Comparison of ENCODE assay signal across 2 cellular contexts in the genomic region with DNA sequence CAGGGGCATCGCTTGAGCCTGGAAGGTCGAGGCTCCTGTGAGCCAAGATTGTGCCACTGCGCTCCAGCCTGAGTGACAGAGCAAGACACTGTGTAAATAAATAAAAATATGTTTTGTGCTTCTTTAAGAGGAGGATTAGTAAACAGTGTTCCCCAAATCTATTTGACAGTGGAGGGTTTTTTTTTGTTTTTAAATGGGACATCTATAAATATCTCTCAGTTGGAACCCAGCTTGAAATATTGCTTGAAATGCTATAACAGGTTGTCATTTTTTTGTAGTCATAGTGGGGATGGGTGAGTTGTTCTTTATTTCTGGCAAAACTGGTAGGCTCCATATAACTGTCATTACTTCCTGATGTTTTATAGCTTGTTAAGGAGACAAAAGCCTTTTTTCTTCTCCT.
TF ChIP-seq lines count a peak whose summit lies in the region.

No MANE protein-coding gene starts in this region.

TF ChIP-seq in HEK293, 187 proteins besides CTCF, POLR2A, EP300 and RAD21:
- TF ChIP-seq, protein P1, sequence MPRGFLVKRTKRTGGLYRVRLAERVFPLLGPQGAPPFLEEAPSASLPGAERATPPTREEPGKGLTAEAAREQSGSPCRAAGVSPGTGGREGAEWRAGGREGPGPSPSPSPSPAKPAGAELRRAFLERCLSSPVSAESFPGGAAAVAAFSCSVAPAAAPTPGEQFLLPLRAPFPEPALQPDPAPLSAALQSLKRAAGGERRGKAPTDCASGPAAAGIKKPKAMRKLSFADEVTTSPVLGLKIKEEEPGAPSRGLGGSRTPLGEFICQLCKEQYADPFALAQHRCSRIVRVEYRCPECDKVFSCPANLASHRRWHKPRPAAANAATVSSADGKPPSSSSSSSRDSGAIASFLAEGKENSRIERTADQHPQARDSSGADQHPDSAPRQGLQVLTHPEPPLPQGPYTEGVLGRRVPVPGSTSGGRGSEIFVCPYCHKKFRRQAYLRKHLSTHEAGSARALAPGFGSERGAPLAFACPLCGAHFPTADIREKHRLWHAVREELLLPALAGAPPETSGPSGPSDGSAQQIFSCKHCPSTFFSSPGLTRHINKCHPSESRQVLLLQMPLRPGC (tag by site-specific recombination; IDR thresholded peaks at IDR 0.05) = no peak
- TF ChIP-seq, protein P2, sequence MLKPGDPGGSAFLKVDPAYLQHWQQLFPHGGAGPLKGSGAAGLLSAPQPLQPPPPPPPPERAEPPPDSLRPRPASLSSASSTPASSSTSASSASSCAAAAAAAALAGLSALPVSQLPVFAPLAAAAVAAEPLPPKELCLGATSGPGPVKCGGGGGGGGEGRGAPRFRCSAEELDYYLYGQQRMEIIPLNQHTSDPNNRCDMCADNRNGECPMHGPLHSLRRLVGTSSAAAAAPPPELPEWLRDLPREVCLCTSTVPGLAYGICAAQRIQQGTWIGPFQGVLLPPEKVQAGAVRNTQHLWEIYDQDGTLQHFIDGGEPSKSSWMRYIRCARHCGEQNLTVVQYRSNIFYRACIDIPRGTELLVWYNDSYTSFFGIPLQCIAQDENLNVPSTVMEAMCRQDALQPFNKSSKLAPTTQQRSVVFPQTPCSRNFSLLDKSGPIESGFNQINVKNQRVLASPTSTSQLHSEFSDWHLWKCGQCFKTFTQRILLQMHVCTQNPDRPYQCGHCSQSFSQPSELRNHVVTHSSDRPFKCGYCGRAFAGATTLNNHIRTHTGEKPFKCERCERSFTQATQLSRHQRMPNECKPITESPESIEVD (tag by site-specific recombination; IDR thresholded peaks at IDR 0.05) = peak; percentile 67

TF ChIP-seq in GM12878, 131 proteins besides CTCF, POLR2A, EP300 and RAD21 (continued from another document):
- TF ChIP-seq, protein P3, sequence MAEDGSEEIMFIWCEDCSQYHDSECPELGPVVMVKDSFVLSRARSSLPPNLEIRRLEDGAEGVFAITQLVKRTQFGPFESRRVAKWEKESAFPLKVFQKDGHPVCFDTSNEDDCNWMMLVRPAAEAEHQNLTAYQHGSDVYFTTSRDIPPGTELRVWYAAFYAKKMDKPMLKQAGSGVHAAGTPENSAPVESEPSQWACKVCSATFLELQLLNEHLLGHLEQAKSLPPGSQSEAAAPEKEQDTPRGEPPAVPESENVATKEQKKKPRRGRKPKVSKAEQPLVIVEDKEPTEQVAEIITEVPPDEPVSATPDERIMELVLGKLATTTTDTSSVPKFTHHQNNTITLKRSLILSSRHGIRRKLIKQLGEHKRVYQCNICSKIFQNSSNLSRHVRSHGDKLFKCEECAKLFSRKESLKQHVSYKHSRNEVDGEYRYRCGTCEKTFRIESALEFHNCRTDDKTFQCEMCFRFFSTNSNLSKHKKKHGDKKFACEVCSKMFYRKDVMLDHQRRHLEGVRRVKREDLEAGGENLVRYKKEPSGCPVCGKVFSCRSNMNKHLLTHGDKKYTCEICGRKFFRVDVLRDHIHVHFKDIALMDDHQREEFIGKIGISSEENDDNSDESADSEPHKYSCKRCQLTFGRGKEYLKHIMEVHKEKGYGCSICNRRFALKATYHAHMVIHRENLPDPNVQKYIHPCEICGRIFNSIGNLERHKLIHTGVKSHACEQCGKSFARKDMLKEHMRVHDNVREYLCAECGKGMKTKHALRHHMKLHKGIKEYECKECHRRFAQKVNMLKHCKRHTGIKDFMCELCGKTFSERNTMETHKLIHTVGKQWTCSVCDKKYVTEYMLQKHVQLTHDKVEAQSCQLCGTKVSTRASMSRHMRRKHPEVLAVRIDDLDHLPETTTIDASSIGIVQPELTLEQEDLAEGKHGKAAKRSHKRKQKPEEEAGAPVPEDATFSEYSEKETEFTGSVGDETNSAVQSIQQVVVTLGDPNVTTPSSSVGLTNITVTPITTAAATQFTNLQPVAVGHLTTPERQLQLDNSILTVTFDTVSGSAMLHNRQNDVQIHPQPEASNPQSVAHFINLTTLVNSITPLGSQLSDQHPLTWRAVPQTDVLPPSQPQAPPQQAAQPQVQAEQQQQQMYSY (CRISPR knock-in tag; IDR thresholded peaks at IDR 0.05) = no peak
- TF ChIP-seq SRF (IDR thresholded peaks at IDR 0.05; ENCODE audit: low read depth in 2 of 2, low read length in 2 of 2) (no peak), SUPT20H (IDR thresholded peaks at IDR 0.05; ENCODE audit: borderline replicate concordance, control insufficient read depth, low read depth, low read length) (no peak), TAF1 (IDR thresholded peaks at IDR 0.05; ENCODE audit: borderline replicate concordance, low read depth, low read length) (no peak), EED (IDR thresholded peaks at IDR 0.05; ENCODE audit: low read depth) (no peak), MEF2B (IDR thresholded peaks at IDR 0.05; ENCODE audit: partially characterized antibody, poor library complexity, severe bottlenecking) (no peak), CBFB (IDR thresholded peaks at IDR 0.05; ENCODE audit: low read depth) (no peak), JUND (IDR thresholded peaks at IDR 0.05; ENCODE audit: low read depth, low read length) (no peak), CBX3 (IDR thresholded peaks at IDR 0.05; ENCODE audit: borderline replicate concordance, low read depth) (no peak), NFYA (IDR thresholded peaks at IDR 0.05; ENCODE audit: borderline replicate concordance, low read depth, low read length) (no peak)
- TF ChIP-seq, protein P4, sequence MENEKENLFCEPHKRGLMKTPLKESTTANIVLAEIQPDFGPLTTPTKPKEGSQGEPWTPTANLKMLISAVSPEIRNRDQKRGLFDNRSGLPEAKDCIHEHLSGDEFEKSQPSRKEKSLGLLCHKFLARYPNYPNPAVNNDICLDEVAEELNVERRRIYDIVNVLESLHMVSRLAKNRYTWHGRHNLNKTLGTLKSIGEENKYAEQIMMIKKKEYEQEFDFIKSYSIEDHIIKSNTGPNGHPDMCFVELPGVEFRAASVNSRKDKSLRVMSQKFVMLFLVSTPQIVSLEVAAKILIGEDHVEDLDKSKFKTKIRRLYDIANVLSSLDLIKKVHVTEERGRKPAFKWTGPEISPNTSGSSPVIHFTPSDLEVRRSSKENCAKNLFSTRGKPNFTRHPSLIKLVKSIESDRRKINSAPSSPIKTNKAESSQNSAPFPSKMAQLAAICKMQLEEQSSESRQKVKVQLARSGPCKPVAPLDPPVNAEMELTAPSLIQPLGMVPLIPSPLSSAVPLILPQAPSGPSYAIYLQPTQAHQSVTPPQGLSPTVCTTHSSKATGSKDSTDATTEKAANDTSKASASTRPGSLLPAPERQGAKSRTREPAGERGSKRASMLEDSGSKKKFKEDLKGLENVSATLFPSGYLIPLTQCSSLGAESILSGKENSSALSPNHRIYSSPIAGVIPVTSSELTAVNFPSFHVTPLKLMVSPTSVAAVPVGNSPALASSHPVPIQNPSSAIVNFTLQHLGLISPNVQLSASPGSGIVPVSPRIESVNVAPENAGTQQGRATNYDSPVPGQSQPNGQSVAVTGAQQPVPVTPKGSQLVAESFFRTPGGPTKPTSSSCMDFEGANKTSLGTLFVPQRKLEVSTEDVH (IDR thresholded peaks at IDR 0.05; ENCODE audit: low read depth, partially characterized antibody) = no peak
- TF ChIP-seq, protein P5, sequence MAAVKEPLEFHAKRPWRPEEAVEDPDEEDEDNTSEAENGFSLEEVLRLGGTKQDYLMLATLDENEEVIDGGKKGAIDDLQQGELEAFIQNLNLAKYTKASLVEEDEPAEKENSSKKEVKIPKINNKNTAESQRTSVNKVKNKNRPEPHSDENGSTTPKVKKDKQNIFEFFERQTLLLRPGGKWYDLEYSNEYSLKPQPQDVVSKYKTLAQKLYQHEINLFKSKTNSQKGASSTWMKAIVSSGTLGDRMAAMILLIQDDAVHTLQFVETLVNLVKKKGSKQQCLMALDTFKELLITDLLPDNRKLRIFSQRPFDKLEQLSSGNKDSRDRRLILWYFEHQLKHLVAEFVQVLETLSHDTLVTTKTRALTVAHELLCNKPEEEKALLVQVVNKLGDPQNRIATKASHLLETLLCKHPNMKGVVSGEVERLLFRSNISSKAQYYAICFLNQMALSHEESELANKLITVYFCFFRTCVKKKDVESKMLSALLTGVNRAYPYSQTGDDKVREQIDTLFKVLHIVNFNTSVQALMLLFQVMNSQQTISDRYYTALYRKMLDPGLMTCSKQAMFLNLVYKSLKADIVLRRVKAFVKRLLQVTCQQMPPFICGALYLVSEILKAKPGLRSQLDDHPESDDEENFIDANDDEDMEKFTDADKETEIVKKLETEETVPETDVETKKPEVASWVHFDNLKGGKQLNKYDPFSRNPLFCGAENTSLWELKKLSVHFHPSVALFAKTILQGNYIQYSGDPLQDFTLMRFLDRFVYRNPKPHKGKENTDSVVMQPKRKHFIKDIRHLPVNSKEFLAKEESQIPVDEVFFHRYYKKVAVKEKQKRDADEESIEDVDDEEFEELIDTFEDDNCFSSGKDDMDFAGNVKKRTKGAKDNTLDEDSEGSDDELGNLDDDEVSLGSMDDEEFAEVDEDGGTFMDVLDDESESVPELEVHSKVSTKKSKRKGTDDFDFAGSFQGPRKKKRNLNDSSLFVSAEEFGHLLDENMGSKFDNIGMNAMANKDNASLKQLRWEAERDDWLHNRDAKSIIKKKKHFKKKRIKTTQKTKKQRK (IDR thresholded peaks at IDR 0.05; ENCODE audit: low read depth, low read length) = no peak
- TF ChIP-seq, protein P6, sequence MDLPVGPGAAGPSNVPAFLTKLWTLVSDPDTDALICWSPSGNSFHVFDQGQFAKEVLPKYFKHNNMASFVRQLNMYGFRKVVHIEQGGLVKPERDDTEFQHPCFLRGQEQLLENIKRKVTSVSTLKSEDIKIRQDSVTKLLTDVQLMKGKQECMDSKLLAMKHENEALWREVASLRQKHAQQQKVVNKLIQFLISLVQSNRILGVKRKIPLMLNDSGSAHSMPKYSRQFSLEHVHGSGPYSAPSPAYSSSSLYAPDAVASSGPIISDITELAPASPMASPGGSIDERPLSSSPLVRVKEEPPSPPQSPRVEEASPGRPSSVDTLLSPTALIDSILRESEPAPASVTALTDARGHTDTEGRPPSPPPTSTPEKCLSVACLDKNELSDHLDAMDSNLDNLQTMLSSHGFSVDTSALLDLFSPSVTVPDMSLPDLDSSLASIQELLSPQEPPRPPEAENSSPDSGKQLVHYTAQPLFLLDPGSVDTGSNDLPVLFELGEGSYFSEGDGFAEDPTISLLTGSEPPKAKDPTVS (IDR thresholded peaks at IDR 0.05; ENCODE audit: low read depth, low read length) = no peak
- TF ChIP-seq, protein P7, sequence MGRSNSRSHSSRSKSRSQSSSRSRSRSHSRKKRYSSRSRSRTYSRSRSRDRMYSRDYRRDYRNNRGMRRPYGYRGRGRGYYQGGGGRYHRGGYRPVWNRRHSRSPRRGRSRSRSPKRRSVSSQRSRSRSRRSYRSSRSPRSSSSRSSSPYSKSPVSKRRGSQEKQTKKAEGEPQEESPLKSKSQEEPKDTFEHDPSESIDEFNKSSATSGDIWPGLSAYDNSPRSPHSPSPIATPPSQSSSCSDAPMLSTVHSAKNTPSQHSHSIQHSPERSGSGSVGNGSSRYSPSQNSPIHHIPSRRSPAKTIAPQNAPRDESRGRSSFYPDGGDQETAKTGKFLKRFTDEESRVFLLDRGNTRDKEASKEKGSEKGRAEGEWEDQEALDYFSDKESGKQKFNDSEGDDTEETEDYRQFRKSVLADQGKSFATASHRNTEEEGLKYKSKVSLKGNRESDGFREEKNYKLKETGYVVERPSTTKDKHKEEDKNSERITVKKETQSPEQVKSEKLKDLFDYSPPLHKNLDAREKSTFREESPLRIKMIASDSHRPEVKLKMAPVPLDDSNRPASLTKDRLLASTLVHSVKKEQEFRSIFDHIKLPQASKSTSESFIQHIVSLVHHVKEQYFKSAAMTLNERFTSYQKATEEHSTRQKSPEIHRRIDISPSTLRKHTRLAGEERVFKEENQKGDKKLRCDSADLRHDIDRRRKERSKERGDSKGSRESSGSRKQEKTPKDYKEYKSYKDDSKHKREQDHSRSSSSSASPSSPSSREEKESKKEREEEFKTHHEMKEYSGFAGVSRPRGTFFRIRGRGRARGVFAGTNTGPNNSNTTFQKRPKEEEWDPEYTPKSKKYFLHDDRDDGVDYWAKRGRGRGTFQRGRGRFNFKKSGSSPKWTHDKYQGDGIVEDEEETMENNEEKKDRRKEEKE (IDR thresholded peaks at IDR 0.05) = no peak
